In genomic region chr2:241720560-241720959, GRCh38 we compare ENCODE assay signal across 19 cellular contexts. TPM values are rescaled to one million over a fixed set of nuclear protein-coding genes. Genes with fewer than 3 reads are reported as not detected.
"Had no signal": no experiment of that assay in that cellular context is flagged by ENCODE, and none has a peak within 500 bp of the region (broad histone marks: within the 10 kb centered on the region; RNA-seq: fewer than 3 reads in every experiment).

No MANE protein-coding gene starts in this region.

- H3K9me3 Mint-ChIP-seq: T-cell had no signal

- DNase-seq: activated CD4-positive, alpha-beta T cell treated with anti-CD3 and anti-CD28 coated beads for 1 hour; activated CD4-positive, alpha-beta T cell treated with anti-CD3 and anti-CD28 coated beads, Interleukin-2, amount 50 U/mL, for 4 hours; activated naive CD4-positive, alpha-beta T cell; activated naive CD8-positive, alpha-beta T cell treated with anti-CD3 and anti-CD28 coated beads, Interleukin-2, amount 10 ng/mL, durations not matched to agents 7 days and 5 days; activated T-cell treated with anti-CD3 and anti-CD28 coated beads for 4 hours; central memory CD4-positive, alpha-beta T cell; esophagus squamous epithelium; hypothalamus; psoas muscle; spleen; stomach; T-cell had no signal

- H3K27ac Mint-ChIP-seq: activated naive CD8-positive, alpha-beta T cell treated with anti-CD3 and anti-CD28 coated beads, Interleukin-2, amount 10 ng/mL, durations not matched to agents 7 days and 5 days; brain; T-cell had no signal

- H3K4me3 Mint-ChIP-seq: activated naive CD8-positive, alpha-beta T cell treated with anti-CD3 and anti-CD28 coated beads, Interleukin-2, amount 10 ng/mL, durations not matched to agents 7 days and 5 days; brain; T-cell had no signal

- H3K27me3 ChIP-seq: esophagus squamous epithelium, spleen, stomach had no signal

- H3K4me1 ChIP-seq: esophagus squamous epithelium, psoas muscle, spleen, stomach had no signal

- H3K4me3 ChIP-seq: coronary artery, esophagus squamous epithelium, psoas muscle, spleen, stomach, thoracic aorta had no signal

- ATAC-seq: sciatic nerve, T-cell had no signal

- H3K27me3 Mint-ChIP-seq: activated naive CD8-positive, alpha-beta T cell treated with anti-CD3 and anti-CD28 coated beads, Interleukin-2, amount 10 ng/mL, durations not matched to agents 7 days and 5 days; T-cell had no signal

- H3K9me3 ChIP-seq: esophagus squamous epithelium, psoas muscle, stomach, thoracic aorta had no signal

- H3K4me1 Mint-ChIP-seq: activated naive CD8-positive, alpha-beta T cell treated with anti-CD3 and anti-CD28 coated beads, Interleukin-2, amount 10 ng/mL, durations not matched to agents 7 days and 5 days; brain; T-cell had no signal

- H3K27ac ChIP-seq: coronary artery, esophagus squamous epithelium, psoas muscle, spleen, stomach, thoracic aorta, VCaP had no signal

RNA-seq across cellular contexts. Expression of gene GAL3ST2, which starts 56.1 kb away (rescaled TPM):
- total RNA-seq: kidney epithelial cell, sciatic nerve had no signal
- polyA plus RNA-seq: neural cell, spleen, stomach had no signal
